8 cellular contexts compared by ENCODE assay signal in the genomic region with DNA sequence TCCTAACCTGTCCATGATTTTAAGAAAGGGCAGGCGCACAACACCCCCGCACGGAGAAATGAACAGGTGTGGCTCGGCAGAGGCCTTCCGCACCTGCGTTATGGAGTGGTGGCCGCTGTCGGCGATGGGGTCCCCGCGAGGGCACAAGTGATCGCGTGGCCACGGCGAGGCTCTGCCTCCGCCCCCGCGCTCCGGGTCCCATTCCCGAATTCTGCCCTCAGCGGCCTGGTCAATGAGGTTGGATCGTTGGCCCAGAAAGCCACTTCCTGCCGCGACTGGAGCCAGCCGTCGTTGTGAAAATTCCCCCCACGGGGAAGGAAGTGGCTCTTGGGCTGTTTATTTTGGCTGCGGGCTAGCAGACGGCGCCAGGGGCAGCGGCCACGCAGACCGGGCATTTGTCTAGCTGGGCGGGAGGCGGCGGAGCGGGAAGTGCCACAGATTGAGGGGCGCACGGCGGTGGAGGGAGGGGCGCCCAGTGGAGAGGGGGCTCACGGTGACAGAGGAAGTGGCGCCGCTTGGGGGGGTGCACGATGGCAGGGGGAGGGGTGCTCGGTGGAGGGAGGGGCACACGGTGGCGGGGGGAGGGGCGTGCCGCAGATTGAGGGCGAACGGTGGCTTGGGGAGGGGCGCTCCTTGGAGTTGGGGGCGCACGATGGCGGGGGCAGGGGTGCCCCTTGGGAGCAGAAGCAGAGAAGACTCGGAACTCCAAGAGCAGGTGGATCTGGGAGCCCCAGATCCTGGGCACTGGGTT. TPM values are rescaled to one million over a fixed set of nuclear protein-coding genes. Genes with fewer than 3 reads are reported as not detected.
A peak's percentile ranks its signal among the peaks of the same experiment; 100 is the strongest.
DNase-seq lines count a peak whose midpoint lies in the region; FAIRE-seq and TF ChIP-seq lines count a peak whose summit lies in the region.

No MANE protein-coding gene starts in this region.

- peak overlapping the region; percentile 93 for H3K18ac ChIP-seq in H1 (ENCODE audit: extremely low read depth, low read length)

- no peak overlapping the region; the same call in 1 of the 2 replicates for H2AFZ ChIP-seq in H1 (ENCODE audit: low read length)

- H3K23me2 ChIP-seq in H1 (ENCODE audit: low read depth, low read length): peaks cover 11% of the 10 kb centered on the region

- TF ChIP-seq RAD21 in H1 (IDR thresholded peaks at IDR 0.05 in 1 of 2, conservative IDR thresholded peaks at IDR 0.05 in 1 of 2; ENCODE audit: low read depth in 2 of 2, low read length in 2 of 2): no peak

- H4K91ac ChIP-seq in H1 (replicated peaks; ENCODE audit: insufficient read length, low read length): peak overlapping the region; percentile 98

- H2BK20ac ChIP-seq in H1 (ENCODE audit: low read length): no peak overlapping the region

- H3K9ac ChIP-seq in H1 (replicated peaks in 1 of 4; ENCODE audit: extremely low read depth in 1 of 4, low read depth in 3 of 4, low read length in 3 of 4): peak overlapping the region in 3 of 4 experiments; percentile 45 to 73 (median 66); a peak in 6 of 7 replicates

- no peak overlapping the region for H3K14ac ChIP-seq in H1 (ENCODE audit: insufficient read length)

- H3K27ac ChIP-seq in WERI-Rb-1: peak overlapping the region; percentile 94
- H3K27ac ChIP-seq in H1 (ENCODE audit: low read depth, low read length): peak overlapping the region; percentile 36
- H3K27ac ChIP-seq in mesodermal cell (ENCODE audit: low read depth, low read length, severe bottlenecking): peak overlapping the region; percentile 90
- H3K27ac ChIP-seq in suprapubic skin: peak overlapping the region; percentile 77

- H3K4me2 ChIP-seq in H1 (ENCODE audit: insufficient read depth in 1 of 2, low read depth in 2 of 2, low read length in 2 of 2): peak overlapping the region; percentile 68 to 97

- CTCF ChIA-PET in H1 (lab: Charles Lee; ENCODE audit: partially characterized antibody): interaction anchor here (1.6 kb wide), 1 partner anchor 19 kb away, joined by 4 read pairs; no protein-coding TSS in a partner anchor

- TF ChIP-seq POLR2A in H1 (IDR thresholded peaks at IDR 0.05; ENCODE audit: control extremely low read depth in 1 of 2, low read depth in 2 of 2, low read length in 2 of 2): no peak
- TF ChIP-seq POLR2A in suprapubic skin (IDR thresholded peaks at IDR 0.05): no peak

- H3K56ac ChIP-seq in H1 (replicated peaks; ENCODE audit: insufficient read length, low read depth, low read length): peak overlapping the region; percentile 55

- H3K4me3 ChIP-seq in WERI-Rb-1 (ENCODE audit: low read depth, low read length): peak overlapping the region; percentile 36
- H3K4me3 ChIP-seq in H1 (ENCODE audit: extremely low read depth in 1 of 4, insufficient read depth in 2 of 4, low read depth in 3 of 4, low read length in 4 of 4): peak overlapping the region; percentile 38 to 76 (median 66)
- H3K4me3 ChIP-seq in mesodermal cell (ENCODE audit: extremely low read depth, insufficient read depth, low read length, poor library complexity, severe bottlenecking): peak overlapping the region; percentile 35
- peak overlapping the region; percentile 57 for H3K4me3 ChIP-seq in suprapubic skin

- peak overlapping the region; percentile 94 for H2BK120ac ChIP-seq in H1 (replicated peaks; ENCODE audit: low read depth, low read length)

- DNase-seq in GM04504 (ENCODE audit: low read depth): peak; percentile 57
- DNase-seq in NCI-H1105 treated with DMSO at 0.1 percent for 48 hours (lab: John Stamatoyannopoulos, UW): peak; percentile 57
- no peak for DNase-seq in WERI-Rb-1
- DNase-seq in H1 (ENCODE audit: low read depth in 1 of 2, low spot score in 2 of 2): peak in 1 of 2 experiments; percentile 72
- DNase-seq in suprapubic skin (ENCODE audit: low spot score in 2 of 2): peak in 1 of 2 donors; percentile 82
- DNase-seq in NCI-H446 (lab: John Stamatoyannopoulos, UW): no peak
- DNase-seq in cerebellar nuclear complex (lab: John Stamatoyannopoulos, UW): no peak

- H3K9me3 ChIP-seq in WERI-Rb-1 (ENCODE audit: severe bottlenecking) (no peaks in the 10 kb centered on the region), H1 (ENCODE audit: insufficient read depth in 2 of 2, low read depth in 1 of 2, low read length in 1 of 2) (no peaks in the 10 kb centered on the region), mesodermal cell (ENCODE audit: control insufficient read depth, low read length) (no peaks in the 10 kb centered on the region), suprapubic skin (no peaks in the 10 kb centered on the region)

- 6% methylated on average over 33 of the region's 57 CpGs; no CpG with 5 or more reads in 1 of the 2 experiments for WGBS in H1 (ENCODE audit: extremely low coverage in 1 of 2, insufficient coverage in 1 of 2, insufficient read length in 1 of 2, insufficient replicate concordance in 2 of 2, low coverage in 1 of 2, low lambda C conversion rate in 2 of 2, missing lambda C conversion rate in 1 of 2), 2 experiments
- WGBS in mesodermal cell (ENCODE audit: insufficient coverage in 2 of 2), 2 experiments: 6 to 9% methylated on average over 33 to 41 of the region's 57 CpGs
- WGBS in suprapubic skin: 1% methylated on average over 36 of the region's 57 CpGs

- H2AK5ac ChIP-seq in H1 (ENCODE audit: low read depth, low read length): no peak overlapping the region

- H3K27me3 ChIP-seq in WERI-Rb-1 (ENCODE audit: insufficient read depth, low read depth, severe bottlenecking) (no peaks in the 10 kb centered on the region), H1 (replicated peaks in 1 of 4; ENCODE audit: control insufficient read depth in 3 of 4, extremely low read depth in 1 of 4, insufficient read depth in 3 of 4, low read length in 3 of 4) (peaks cover 0 to 6% (median 3%) of the 10 kb centered on the region in 4 experiments; a peak in 1 of 7 replicates), suprapubic skin (no peaks in the 10 kb centered on the region)

- peak overlapping the region; percentile 78; the same call in 1 of the 2 replicates for H2BK5ac ChIP-seq in H1 (ENCODE audit: low read depth, low read length)

- no peak for TF ChIP-seq EP300 in H1 (IDR thresholded peaks at IDR 0.05; ENCODE audit: borderline replicate concordance in 1 of 2, low read depth in 2 of 2, low read length in 2 of 2)
- no peak for TF ChIP-seq EP300 in suprapubic skin (IDR thresholded peaks at IDR 0.05)

- peak overlapping the region; percentile 46; the same call in 1 of the 2 replicates for H2BK15ac ChIP-seq in H1 (ENCODE audit: low read length)

- no peaks in the 10 kb centered on the region for H4K20me1 ChIP-seq in H1 (replicated peaks in 1 of 2; ENCODE audit: control insufficient read depth in 1 of 2, insufficient read depth in 2 of 2, low read length in 2 of 2)

- 0 out of 2 replicates have a peak overlapping the region, but pooled peaks have one; percentile 60 for H2BK12ac ChIP-seq in H1 (ENCODE audit: low read depth, low read length)

- H3K4me1 ChIP-seq in H1 (replicated peaks in 1 of 4; ENCODE audit: control insufficient read depth in 3 of 4, insufficient read depth in 4 of 4, low read length in 3 of 4): peaks cover 0 to 20% (median 12%) of the 10 kb centered on the region in 4 experiments; a peak in 6 of 7 replicates
- peaks cover 31% of the 10 kb centered on the region for H3K4me1 ChIP-seq in mesodermal cell (ENCODE audit: control insufficient read depth, insufficient read depth, low read length, poor library complexity, severe bottlenecking)
- H3K4me1 ChIP-seq in suprapubic skin: peaks cover 42% of the 10 kb centered on the region

- H3K4ac ChIP-seq in H1 (replicated peaks; ENCODE audit: insufficient read length, low read depth, low read length): peak overlapping the region; percentile 75

- H3K79me1 ChIP-seq in H1 (ENCODE audit: low read depth, low read length): no peaks in the 10 kb centered on the region; the same call in 1 of the 2 replicates

- TF ChIP-seq CTCF in WERI-Rb-1 (IDR thresholded peaks at IDR 0.05; ENCODE audit: low read depth, low read length): no peak
- TF ChIP-seq CTCF in H1 (IDR thresholded peaks at IDR 0.05; ENCODE audit: control extremely low read depth in 1 of 3, insufficient read depth in 1 of 3, low read depth in 1 of 3, low read length in 3 of 3): no peak
- TF ChIP-seq CTCF in suprapubic skin (IDR thresholded peaks at IDR 0.05): no peak

- H4K8ac ChIP-seq in H1 (ENCODE audit: extremely low read depth, insufficient read depth, low read length): peak overlapping the region; percentile 92

- POLR2A ChIA-PET in H1 (lab: Charles Lee; ENCODE audit: partially characterized antibody): interaction anchor here (0.6 kb wide), 1 partner anchor 57 kb away, joined by 3 read pairs; no protein-coding TSS in a partner anchor

- no peaks in the 10 kb centered on the region; a peak in 1 of 4 replicates for H3K79me2 ChIP-seq in H1 (ENCODE audit: control insufficient read depth in 1 of 2, insufficient read depth in 2 of 2, low read length in 2 of 2)

- H3K36me3 ChIP-seq in WERI-Rb-1 (no peaks in the 10 kb centered on the region), H1 (ENCODE audit: control insufficient read depth in 2 of 4, insufficient read depth in 4 of 4, low read length in 3 of 4) (no peaks in the 10 kb centered on the region), mesodermal cell (ENCODE audit: control insufficient read depth, insufficient read depth, low read length) (peaks cover 57% of the 10 kb centered on the region), suprapubic skin (no peaks in the 10 kb centered on the region)

- no peak overlapping the region for H3K23ac ChIP-seq in H1 (ENCODE audit: insufficient read length)

- FAIRE-seq in H1 (lab: Jason Lieb, UNC): no peak

- H4K5ac ChIP-seq in H1 (ENCODE audit: insufficient read length, low read depth, low read length): no peak overlapping the region

TF ChIP-seq in H1, 55 proteins besides CTCF, POLR2A, EP300 and RAD21 (continues in another document):
- peak; percentile 94 for TF ChIP-seq ASH2L (IDR thresholded peaks at IDR 0.05; ENCODE audit: low read length)
- peak; percentile 61 for TF ChIP-seq CTBP2 (IDR thresholded peaks at IDR 0.05; ENCODE audit: borderline replicate concordance, insufficient read depth, insufficient read length, low read length)
- TF ChIP-seq SIRT6 (IDR thresholded peaks at IDR 0.05; ENCODE audit: low read length): no peak
- TF ChIP-seq SUZ12 (IDR thresholded peaks at IDR 0.05; ENCODE audit: low read length): peak; percentile 26; the same call in 1 of the 2 replicates
- no peak for TF ChIP-seq FOSL1 (IDR thresholded peaks at IDR 0.05; ENCODE audit: insufficient read depth, low read depth, low read length)

RNA-seq across cellular contexts. Expression of a gene that starts 25.0 kb away (rescaled TPM):
- 23.0 and 24.2 TPM in 2 replicates for total RNA-seq in H1 (2021; fragmentation: NEBNext Ultra II Directional; extraction: Animal tissue kit (Norgen Biotek cat#: 25700))
- 7.0 and 17.2 TPM in 2 replicates for polyA plus RNA-seq in H1 (2011; rRNA removed)
- 10.9 TPM for polyA plus RNA-seq in H1 (2011; cell fraction: cytosol; rRNA removed)
- 82.7 TPM for polyA plus RNA-seq in H1 (2011; cell fraction: nucleus; rRNA removed)
- 12.5 to 19.6 TPM (median 17.8 TPM) in 4 replicates for polyA plus RNA-seq in H1 (2012, experiment 1 of 2)
- polyA plus RNA-seq in H1 (2012, experiment 2 of 2): 14.4 TPM
- 25.8 TPM for polyA plus RNA-seq in H1 (2013, experiment 1 of 2)
- 22.6 TPM for polyA plus RNA-seq in H1 (2013, experiment 2 of 2)
- polyA minus RNA-seq in H1 (2011; rRNA and poly(A)+ RNA removed): 10.5 and 11.7 TPM in 2 replicates
- 17.7 TPM for polyA minus RNA-seq in H1 (2011; cell fraction: cytosol; rRNA and poly(A)+ RNA removed)
- polyA minus RNA-seq in H1 (2011; cell fraction: nucleus; rRNA and poly(A)+ RNA removed): 26.9 TPM
- 253 TPM for polyA plus RNA-seq in mesodermal cell (2013, experiment 1 of 2)
- 200 TPM for polyA plus RNA-seq in mesodermal cell (2013, experiment 2 of 2)
- 10 to 100 TPM; 31.4 to 55.2 (median 37.1) TPM for total RNA-seq in suprapubic skin

Comparison
In these comparisons a context has a peak if more than half of its experiments do, and no peak if none do; other contexts are left out.
1. DNase-seq: peak in GM04504 (single experiment) and NCI-H1105 treated with DMSO at 0.1 percent for 48 hours (single experiment); none in WERI-Rb-1 (single experiment), NCI-H446 (0 of 2) and cerebellar nuclear complex (0 of 2).
2. H3K27ac ChIP-seq: peak in every context shown above with its lines; median percentile 94 in WERI-Rb-1; 90 in mesodermal cell; 77 in suprapubic skin; 36 in H1.
3. Peak in every context shown above with its lines, with median percentiles within 50 percentile points of each other: H3K4me3 ChIP-seq.